Comparison of ENCODE assay signal across 8 cellular contexts in the genomic region with DNA sequence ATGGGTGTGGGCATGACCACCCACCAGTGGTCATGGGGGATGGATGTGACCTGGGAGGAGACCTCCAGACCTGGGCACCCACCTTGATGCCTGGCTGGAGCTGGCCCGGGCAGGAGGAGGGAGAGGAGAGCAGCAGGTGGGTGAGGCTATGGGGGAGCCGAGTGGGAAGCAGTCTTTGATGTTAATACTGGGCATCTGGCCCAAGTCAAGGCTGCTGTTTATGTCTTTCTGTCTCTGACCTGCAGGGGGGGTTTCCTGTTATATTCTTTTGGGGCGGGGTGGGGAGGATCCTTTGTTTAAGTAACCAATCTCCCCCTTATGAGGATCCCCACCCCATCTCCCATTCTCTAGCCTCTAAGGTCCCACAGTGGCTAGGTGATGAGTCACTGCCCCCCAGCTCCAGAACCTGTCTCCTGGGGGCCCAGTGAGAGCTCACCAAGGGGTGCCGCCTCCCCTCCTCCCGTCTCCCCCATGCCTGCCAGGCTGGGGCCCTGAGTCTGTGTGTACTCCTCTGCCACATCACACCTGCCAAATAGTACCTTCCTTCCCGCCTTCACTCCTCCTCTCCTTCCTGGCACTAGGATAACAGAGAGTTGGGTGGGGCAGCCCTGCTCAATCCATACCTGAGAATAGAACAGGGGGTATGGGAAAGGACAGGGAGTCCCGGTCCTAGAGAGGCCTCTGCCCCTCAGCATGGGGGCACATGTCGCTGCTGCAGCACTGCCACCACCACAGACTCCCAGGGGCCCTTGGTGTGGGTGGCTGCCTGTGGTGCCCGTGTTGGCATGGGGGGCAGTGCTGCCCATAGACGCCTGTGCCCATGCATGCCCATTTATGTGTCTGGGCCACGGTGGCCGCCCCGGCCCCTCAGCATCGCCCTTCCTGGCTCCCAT. TPM values are rescaled to one million over a fixed set of nuclear protein-coding genes. Genes with fewer than 3 reads are reported as not detected.
DNase-seq lines count a peak whose midpoint lies in the region; ATAC-seq and TF ChIP-seq lines count a peak whose summit lies in the region.

No MANE protein-coding gene starts in this region.

- H3K4me3 ChIP-seq in fibroblast of villous mesenchyme (ENCODE audit: low read depth, low read length) (no peak overlapping the region), sigmoid colon (peak overlapping the region; percentile 34 to 40 (median 36))

- peaks cover 0 to 99% (median 98%) of the 10 kb centered on the region in 4 donors for H3K4me1 ChIP-seq in sigmoid colon

- TF ChIP-seq CTCF in fibroblast of villous mesenchyme (IDR thresholded peaks at IDR 0.05; ENCODE audit: insufficient read depth, low read depth, low read length), result peak; percentile 32
- peak in 3 of 4 experiments; percentile 39 to 61 (median 40) for TF ChIP-seq CTCF in sigmoid colon (IDR thresholded peaks at IDR 0.05)

- TF ChIP-seq EP300 in sigmoid colon (IDR thresholded peaks at IDR 0.05), result no peak

- DNase-seq in NK-92 treated with Interleukin-12 subunit alpha and Interleukin-12 subunit beta, amount 100 ng/mL, for 24 hours (lab: John Stamatoyannopoulos, UW), result peak; percentile 26
- no peak for DNase-seq in NK-92 (lab: John Stamatoyannopoulos, UW; ENCODE audit: unreplicated experiment)
- peak; percentile 53 for DNase-seq in NCI-H2081 treated with DMSO at 0.1 percent for 48 hours (lab: John Stamatoyannopoulos, UW)
- DNase-seq in activated T-cell treated with anti-CD3 and anti-CD28 coated beads, Interleukin-2, amount 50 U/mL, for 48 hours, result peak; percentile 48 to 54
- DNase-seq in fibroblast of villous mesenchyme (ENCODE audit: low read depth), result no peak
- DNase-seq in sigmoid colon, result peak; percentile 87
- no peak for DNase-seq in NCI-H1048 (lab: John Stamatoyannopoulos, UW)

- peaks cover 0 to 8% (median 5%) of the 10 kb centered on the region in 4 donors for H3K36me3 ChIP-seq in sigmoid colon

- no peak for TF ChIP-seq POLR2A in sigmoid colon (IDR thresholded peaks at IDR 0.05)

- ATAC-seq in HG03378 (IDR thresholded peaks at IDR 0.05; ENCODE audit: unreplicated experiment), result no peak

- 8 to 26% methylated on average over 14 of the region's 14 CpGs for WGBS in sigmoid colon, 2 donors

- intact Hi-C loops in sigmoid colon (cut with DNase I), result no loop called here

- peak overlapping the region; percentile 96 to 99 (median 98) for H3K27ac ChIP-seq in sigmoid colon

- no peaks in the 10 kb centered on the region for H3K9me3 ChIP-seq in sigmoid colon

- no peaks in the 10 kb centered on the region for H3K27me3 ChIP-seq in sigmoid colon

RNA-seq across cellular contexts. Expression of a gene that starts 7.2 kb away (rescaled TPM):
- total RNA-seq in fibroblast of villous mesenchyme (19.0 and 27.2 TPM in 2 replicates), sigmoid colon (10 to 100 TPM; 78.8 to 86.1 (median 83.8) TPM)
- polyA plus RNA-seq in sigmoid colon, result 10 to 100 TPM; 25.4 to 35.4 (median 25.8) TPM

RNA-seq across cellular contexts. Expression of a gene that starts 15.8 kb away (rescaled TPM):
- total RNA-seq in fibroblast of villous mesenchyme, result 46.7 and 47.9 TPM in 2 replicates
- 10 to 100 TPM; 27.3 to 64.8 (median 31.7) TPM for total RNA-seq in sigmoid colon
- polyA plus RNA-seq in sigmoid colon, result 10 to 100 TPM; 19.2 to 83.0 (median 29.1) TPM

RNA-seq across cellular contexts. Expression of a gene that starts 30.4 kb away (rescaled TPM):
- total RNA-seq in fibroblast of villous mesenchyme (1.7 and 2.3 TPM in 2 replicates), sigmoid colon (10 to 100 TPM in 3 of 4 donors, 1 to 10 TPM in 1; 4.1 to 12.8 (median 11.9) TPM)
- polyA plus RNA-seq in sigmoid colon, result 10 to 100 TPM in 1 of 3 donors, 1 to 10 TPM in 2; 4.4 to 11.4 (median 8.1) TPM

RNA-seq across cellular contexts. Expression of a gene that starts 51.8 kb away (rescaled TPM):
- total RNA-seq in fibroblast of villous mesenchyme (64.4 and 73.0 TPM in 2 replicates), sigmoid colon (10 to 100 TPM; 52.3 to 92.2 (median 58.0) TPM)
- polyA plus RNA-seq in sigmoid colon, result 10 to 100 TPM; 29.4 to 63.5 (median 34.0) TPM

RNA-seq across cellular contexts. Expression of a gene that starts 54.8 kb away (rescaled TPM):
- total RNA-seq in fibroblast of villous mesenchyme (0.97 and 4.3 TPM in 2 replicates), sigmoid colon (10 to 100 TPM in 1 of 4 donors, not detected in 3; 23.3 TPM)
- polyA plus RNA-seq in sigmoid colon, result 1 to 10 TPM in 2 of 3 donors, not detected in 1; 1.2 to 3.1 TPM

Comparison
In these comparisons a context has a peak if more than half of its experiments do, and no peak if none do; other contexts are left out.
1. DNase-seq: peak in NK-92 treated with Interleukin-12 subunit alpha and Interleukin-12 subunit beta, amount 100 ng/mL, for 24 hours (single experiment), NCI-H2081 treated with DMSO at 0.1 percent for 48 hours (single experiment), activated T-cell treated with anti-CD3 and anti-CD28 coated beads, Interleukin-2, amount 50 U/mL, for 48 hours (2 of 2) and sigmoid colon (single experiment); none in NK-92 (single experiment), fibroblast of villous mesenchyme (single experiment) and NCI-H1048 (single experiment).